Comparison of ENCODE assay signal across 8 cellular contexts in the genomic region with DNA sequence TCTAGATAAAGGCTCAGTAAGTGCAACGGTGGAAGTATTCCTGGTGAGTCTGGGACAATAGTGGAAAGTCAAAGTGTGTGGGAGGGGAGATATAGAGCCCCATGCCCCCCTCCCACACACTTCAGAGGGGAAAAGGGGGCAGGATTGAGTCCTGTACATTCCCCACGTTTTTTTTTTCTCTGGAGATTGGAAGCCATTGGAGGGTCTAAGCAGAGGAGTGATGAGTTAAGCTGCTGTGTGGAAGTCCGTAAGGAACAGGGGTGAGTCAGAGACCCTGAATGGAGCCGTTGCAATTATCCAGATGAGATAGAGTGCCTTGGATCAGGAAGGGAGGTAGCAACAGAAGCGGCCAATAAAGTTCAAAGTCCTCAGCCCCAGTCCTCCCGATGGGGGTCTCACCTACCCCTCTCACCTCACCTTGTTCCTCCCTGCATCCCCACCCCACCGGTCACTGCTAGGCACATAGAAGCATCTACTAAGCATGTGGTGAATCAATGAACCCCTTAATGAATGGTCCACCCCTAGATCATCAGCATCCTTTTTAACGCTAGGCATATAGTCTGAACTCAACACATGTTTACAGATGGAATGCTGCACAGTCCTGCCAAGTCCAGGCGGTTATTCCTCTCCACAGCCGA. TPM values are rescaled to one million over a fixed set of nuclear protein-coding genes. Genes with fewer than 3 reads are reported as not detected.
A peak's percentile ranks its signal among the peaks of the same experiment; 100 is the strongest.
DNase-seq lines count a peak whose midpoint lies in the region; ATAC-seq and TF ChIP-seq lines count a peak whose summit lies in the region.

No MANE protein-coding gene starts in this region.

- H3K4me1 ChIP-seq in RWPE2 (ENCODE audit: insufficient read depth, poor library complexity, severe bottlenecking): peaks cover 16% of the 10 kb centered on the region
- H3K4me1 ChIP-seq in esophagus (ENCODE audit: control insufficient read depth in 2 of 2, insufficient read depth in 2 of 2, low read length in 1 of 2): peaks cover 0 to 14% of the 10 kb centered on the region in 2 donors

- no peak for TF ChIP-seq EP300 in neural cell (conservative IDR thresholded peaks at IDR 0.05; ENCODE audit: poor library complexity, severe bottlenecking)

- H3K9me2 ChIP-seq in neural cell (ENCODE audit: insufficient read depth, low read length): no peaks in the 10 kb centered on the region

- peak overlapping the region; percentile 33 for H3K4me2 ChIP-seq in neural cell (ENCODE audit: low read length)

- no peaks in the 10 kb centered on the region for H3K27me3 Mint-ChIP-seq in activated T-cell treated with anti-CD3 and anti-CD28 coated beads, Interleukin-2, amount 50 U/mL, for 4 hours (ENCODE audit: low read depth)

- H3K36me3 Mint-ChIP-seq in activated T-cell treated with anti-CD3 and anti-CD28 coated beads, Interleukin-2, amount 50 U/mL, for 4 hours (ENCODE audit: insufficient read depth): peaks cover 16% of the 10 kb centered on the region

- H3K36me3 ChIP-seq in RWPE2 (ENCODE audit: low read depth): peaks cover 22% of the 10 kb centered on the region
- H3K36me3 ChIP-seq in esophagus (ENCODE audit: control insufficient read depth in 2 of 2, insufficient read depth in 2 of 2, low read length in 1 of 2): peaks cover 0 to 6% of the 10 kb centered on the region in 2 donors
- H3K36me3 ChIP-seq in neural cell (ENCODE audit: insufficient read depth, low read length): no peaks in the 10 kb centered on the region

- TF ChIP-seq CTCF in RWPE2 (IDR thresholded peaks at IDR 0.05; ENCODE audit: poor library complexity, severe bottlenecking): no peak
- TF ChIP-seq CTCF in neural cell (IDR thresholded peaks at IDR 0.05; ENCODE audit: poor library complexity, severe bottlenecking): no peak

- no peak for TF ChIP-seq RAD21 in neural cell (conservative IDR thresholded peaks at IDR 0.05)

- H3K4me3 Mint-ChIP-seq in activated T-cell treated with anti-CD3 and anti-CD28 coated beads, Interleukin-2, amount 50 U/mL, for 4 hours: peak overlapping the region; percentile 93

- H3K27me3 ChIP-seq in RWPE2 (ENCODE audit: insufficient read depth, poor library complexity, severe bottlenecking) (no peaks in the 10 kb centered on the region), esophagus (ENCODE audit: control insufficient read depth in 1 of 2, insufficient read depth in 2 of 2, low read length in 2 of 2) (no peaks in the 10 kb centered on the region), neural cell (ENCODE audit: insufficient read depth, low read depth, low read length) (no peaks in the 10 kb centered on the region)

- WGBS in esophagus, 2 donors: 20 to 27% methylated on average over 10 of the region's 10 CpGs

- no peaks in the 10 kb centered on the region for H4K20me1 ChIP-seq in neural cell (ENCODE audit: insufficient read depth)

- H3K9ac ChIP-seq in neural cell (ENCODE audit: low read length): peak overlapping the region; percentile 84

- H3K4me1 Mint-ChIP-seq in activated T-cell treated with anti-CD3 and anti-CD28 coated beads, Interleukin-2, amount 50 U/mL, for 4 hours (ENCODE audit: low read depth): peaks cover 40% of the 10 kb centered on the region

- peak in 1 of 2 donors; percentile 3 for ATAC-seq in activated T-cell treated with anti-CD3 and anti-CD28 coated beads, Interleukin-2, amount 50 U/mL, for 4 hours
- ATAC-seq in RWPE2 (ENCODE audit: low read depth): peak; percentile 6; the same call in 2 of the 3 replicates

- no peaks in the 10 kb centered on the region for H3K9me3 Mint-ChIP-seq in activated T-cell treated with anti-CD3 and anti-CD28 coated beads, Interleukin-2, amount 50 U/mL, for 4 hours

- H3K27ac ChIP-seq in RWPE2 (ENCODE audit: poor library complexity, severe bottlenecking): peak overlapping the region; percentile 71
- H3K27ac ChIP-seq in esophagus (ENCODE audit: low read depth in 2 of 2, low read length in 1 of 2): peak overlapping the region; percentile 94 to 98
- H3K27ac ChIP-seq in neural cell (ENCODE audit: low read length): peak overlapping the region; percentile 58

- H3K9me3 ChIP-seq in RWPE2 (ENCODE audit: severe bottlenecking) (no peaks in the 10 kb centered on the region), esophagus (ENCODE audit: control insufficient read depth in 2 of 2, insufficient read depth in 1 of 2, low read depth in 1 of 2, low read length in 1 of 2) (no peaks in the 10 kb centered on the region), neural cell (ENCODE audit: low read length) (no peaks in the 10 kb centered on the region)

- H3K4me3 ChIP-seq in RWPE2 (ENCODE audit: severe bottlenecking): peak overlapping the region; percentile 62
- peak overlapping the region; percentile 59 to 75 for H3K4me3 ChIP-seq in esophagus (ENCODE audit: low read depth in 1 of 2, low read length in 2 of 2)
- H3K4me3 ChIP-seq in neural cell (ENCODE audit: low read length): peak overlapping the region; percentile 92

- H2AFZ ChIP-seq in neural cell (ENCODE audit: low read depth, low read length): peak overlapping the region; percentile 95

- DNase-seq in activated T-cell treated with anti-CD3 and anti-CD28 coated beads, Interleukin-2, amount 50 U/mL, for 4 hours: no peak
- no peak for DNase-seq in activated T-cell treated with anti-CD3 and anti-CD28 coated beads, Interleukin-2, amount 50 U/mL, for 48 hours
- DNase-seq in RWPE2 (ENCODE audit: low spot score): peak; percentile 66
- DNase-seq in 8988T: no peak
- no peak for DNase-seq in stimulated activated naive CD4-positive, alpha-beta T cell (lab: John Stamatoyannopoulos, UW)
- DNase-seq in amniotic stem cell (lab: John Stamatoyannopoulos, UW): no peak

- no peaks in the 10 kb centered on the region for H3F3A ChIP-seq in neural cell (ENCODE audit: insufficient read depth, low read length, poor library complexity, severe bottlenecking)

- H3K79me2 ChIP-seq in neural cell (replicated peaks; ENCODE audit: insufficient read depth, low read length): peaks cover 6% of the 10 kb centered on the region

TF ChIP-seq in neural cell, 6 proteins besides CTCF, POLR2A, EP300 and RAD21:
- TF ChIP-seq MXI1 (conservative IDR thresholded peaks at IDR 0.05; ENCODE audit: poor library complexity, severe bottlenecking) (no peak), SMC3 (conservative IDR thresholded peaks at IDR 0.05; ENCODE audit: poor library complexity) (no peak), TAF1 (IDR thresholded peaks at IDR 0.05; ENCODE audit: low read depth) (no peak)
TF ChIP-seq in neural cell: peak in this region for 0.

RNA-seq across cellular contexts. Expression of gene SLC9A8, which starts 0.7 kb away (rescaled TPM):
- total RNA-seq in activated T-cell treated with anti-CD3 and anti-CD28 coated beads, Interleukin-2, amount 50 U/mL, for 4 hours: 10 to 100 TPM; 11.9 to 16.4 (median 13.2) TPM
- polyA plus RNA-seq in esophagus: 10 to 100 TPM; 11.5 to 16.6 TPM
- 6.7 and 7.3 TPM in 2 replicates for polyA plus RNA-seq in neural cell
- polyA minus RNA-seq in neural cell: 7.8 and 9.7 TPM in 2 replicates
